Comparison of ENCODE assay signal across 1 cellular context in the genomic region with DNA sequence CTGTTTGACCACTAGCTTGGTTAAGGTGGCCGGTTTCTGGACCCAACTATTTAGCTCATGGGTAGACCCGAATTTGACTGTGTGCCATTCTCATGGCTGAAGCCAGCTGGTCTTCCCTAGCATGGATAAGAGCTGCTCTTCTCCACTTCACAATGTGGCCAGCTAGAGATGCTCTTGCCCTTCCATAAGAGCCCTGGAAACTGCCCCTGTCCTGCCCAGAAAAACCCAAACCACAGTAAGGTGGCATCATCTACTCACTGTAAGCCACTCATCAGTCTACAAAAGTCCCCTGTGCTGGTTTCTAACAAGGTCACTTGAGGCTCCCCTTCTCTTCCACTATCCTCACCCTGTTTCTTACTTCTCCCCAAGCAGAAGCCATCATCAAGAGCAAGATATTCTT.
TF ChIP-seq lines count a peak whose summit lies in the region.

No MANE protein-coding gene starts in this region.

TF ChIP-seq in SK-N-SH, 30 proteins besides CTCF, POLR2A, EP300 and RAD21 (continued from another document):
- no peak for TF ChIP-seq NFIC (IDR thresholded peaks at IDR 0.05; ENCODE audit: borderline replicate concordance)
- TF ChIP-seq REST (IDR thresholded peaks at IDR 0.05; ENCODE audit: low read depth, low read length) = no peak
- no peak for TF ChIP-seq GABPA (IDR thresholded peaks at IDR 0.05; ENCODE audit: low read depth)
- no peak for TF ChIP-seq SIN3A (IDR thresholded peaks at IDR 0.05; ENCODE audit: borderline replicate concordance, low read depth, low read length)
- no peak for TF ChIP-seq GATA2 (CRISPR knock-in tag; IDR thresholded peaks at IDR 0.05)
- TF ChIP-seq ELF1 (IDR thresholded peaks at IDR 0.05) = no peak
- TF ChIP-seq, protein P1, sequence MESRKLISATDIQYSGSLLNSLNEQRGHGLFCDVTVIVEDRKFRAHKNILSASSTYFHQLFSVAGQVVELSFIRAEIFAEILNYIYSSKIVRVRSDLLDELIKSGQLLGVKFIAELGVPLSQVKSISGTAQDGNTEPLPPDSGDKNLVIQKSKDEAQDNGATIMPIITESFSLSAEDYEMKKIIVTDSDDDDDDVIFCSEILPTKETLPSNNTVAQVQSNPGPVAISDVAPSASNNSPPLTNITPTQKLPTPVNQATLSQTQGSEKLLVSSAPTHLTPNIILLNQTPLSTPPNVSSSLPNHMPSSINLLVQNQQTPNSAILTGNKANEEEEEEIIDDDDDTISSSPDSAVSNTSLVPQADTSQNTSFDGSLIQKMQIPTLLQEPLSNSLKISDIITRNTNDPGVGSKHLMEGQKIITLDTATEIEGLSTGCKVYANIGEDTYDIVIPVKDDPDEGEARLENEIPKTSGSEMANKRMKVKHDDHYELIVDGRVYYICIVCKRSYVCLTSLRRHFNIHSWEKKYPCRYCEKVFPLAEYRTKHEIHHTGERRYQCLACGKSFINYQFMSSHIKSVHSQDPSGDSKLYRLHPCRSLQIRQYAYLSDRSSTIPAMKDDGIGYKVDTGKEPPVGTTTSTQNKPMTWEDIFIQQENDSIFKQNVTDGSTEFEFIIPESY (IDR thresholded peaks at IDR 0.05; ENCODE audit: borderline replicate concordance, low read depth) = no peak
- no peak for TF ChIP-seq SMC3 (IDR thresholded peaks at IDR 0.05; ENCODE audit: low read depth, low read length)
- TF ChIP-seq EZH2phosphoT487 (IDR thresholded peaks at IDR 0.05; ENCODE audit: borderline replicate concordance, low read depth) = no peak
TF ChIP-seq in SK-N-SH: peak in this region for 0.
